10 cellular contexts compared by ENCODE assay signal in genomic region chr19:5480427-5480836, GRCh38. TPM values are rescaled to one million over a fixed set of nuclear protein-coding genes. Genes with fewer than 3 reads are reported as not detected.
A peak's percentile ranks its signal among the peaks of the same experiment; 100 is the strongest.
DNase-seq lines count a peak whose midpoint lies in the region; ATAC-seq, FAIRE-seq and TF ChIP-seq lines count a peak whose summit lies in the region.
"Had no signal": no experiment of that assay in that cellular context is flagged by ENCODE, and none has a peak within 500 bp of the region (broad histone marks: within the 10 kb centered on the region; RNA-seq: fewer than 3 reads in every experiment).

No MANE protein-coding gene starts in this region.

- H3K4me1 Mint-ChIP-seq in activated T-cell treated with anti-CD3 and anti-CD28 coated beads, Interleukin-2, amount 50 U/mL, for 4 hours (ENCODE audit: low read depth): no peaks in the 10 kb centered on the region

- no peaks in the 10 kb centered on the region for H3K9me2 ChIP-seq in Loucy (replicated peaks; ENCODE audit: low read depth, low read length)

- TF ChIP-seq CTCF in Loucy (conservative IDR thresholded peaks at IDR 0.05; ENCODE audit: low read length): peak; percentile 64

- no peaks in the 10 kb centered on the region for H3K79me2 ChIP-seq in Loucy (ENCODE audit: insufficient read depth, low read length)

- peaks cover 5% of the 10 kb centered on the region for H3K9me3 Mint-ChIP-seq in activated T-cell treated with anti-CD3 and anti-CD28 coated beads, Interleukin-2, amount 50 U/mL, for 4 hours

- no peak overlapping the region for H2AFZ ChIP-seq in Loucy (ENCODE audit: low read length)

- no peak overlapping the region for H3K4me2 ChIP-seq in Loucy (ENCODE audit: low read depth, low read length, poor library complexity, severe bottlenecking)

- H3K27me3 Mint-ChIP-seq in activated T-cell treated with anti-CD3 and anti-CD28 coated beads, Interleukin-2, amount 50 U/mL, for 4 hours (ENCODE audit: low read depth): peaks cover 39% of the 10 kb centered on the region

- no peak overlapping the region for H3K4me3 ChIP-seq in Loucy (ENCODE audit: low read length, poor library complexity, severe bottlenecking)
- H3K4me3 ChIP-seq: SJSA1 had no signal

- no peak overlapping the region for H3K4me3 Mint-ChIP-seq in activated T-cell treated with anti-CD3 and anti-CD28 coated beads, Interleukin-2, amount 50 U/mL, for 4 hours

- no peaks in the 10 kb centered on the region for H3K36me3 Mint-ChIP-seq in activated T-cell treated with anti-CD3 and anti-CD28 coated beads, Interleukin-2, amount 50 U/mL, for 4 hours (ENCODE audit: insufficient read depth)

- H3K36me3 ChIP-seq in Loucy (ENCODE audit: insufficient read depth, low read length): no peaks in the 10 kb centered on the region
- H3K36me3 ChIP-seq: SJSA1 had no signal

- no peak overlapping the region for H3K9ac ChIP-seq in Loucy (ENCODE audit: low read depth, low read length, poor library complexity, severe bottlenecking)

- no peaks in the 10 kb centered on the region for H3K27me3 ChIP-seq in Loucy (ENCODE audit: insufficient read depth, low read length, poor library complexity, severe bottlenecking)

- no peaks in the 10 kb centered on the region for H3K9me3 ChIP-seq in Loucy (ENCODE audit: insufficient read depth, low read depth, low read length)

- DNase-seq in GM03348 (ENCODE audit: low spot score) (peak; percentile 44), left kidney (ENCODE audit: low read depth, low spot score) (peak; percentile 24), urothelium cell line (ENCODE audit: low spot score) (no peak), DMS153 treated with DMSO at 0.1 percent for 48 hours (lab: John Stamatoyannopoulos, UW; ENCODE audit: unreplicated experiment) (no peak)
- peak; percentile 30 for DNase-seq in activated T-cell treated with anti-CD3 and anti-CD28 coated beads, Interleukin-2, amount 50 U/mL, for 4 hours

- H3F3A ChIP-seq in Loucy (ENCODE audit: low read depth): no peaks in the 10 kb centered on the region

- FAIRE-seq in urothelium cell line (lab: Jason Lieb, UNC): no peak

- no peaks in the 10 kb centered on the region for H3K4me1 ChIP-seq in Loucy (ENCODE audit: insufficient read depth, low read length, poor library complexity, severe bottlenecking)
- H3K4me1 ChIP-seq: SJSA1 had no signal

- ATAC-seq in activated T-cell treated with anti-CD3 and anti-CD28 coated beads, Interleukin-2, amount 50 U/mL, for 4 hours: no peak
- ATAC-seq in GM19351 (IDR thresholded peaks at IDR 0.05; ENCODE audit: unreplicated experiment): no peak
- no peak for ATAC-seq in HG02610 (IDR thresholded peaks at IDR 0.05; ENCODE audit: unreplicated experiment)
- ATAC-seq: left colon had no signal

- H4K20me1 ChIP-seq in Loucy (ENCODE audit: insufficient read depth, low read length, poor library complexity, severe bottlenecking): no peaks in the 10 kb centered on the region

RNA-seq across cellular contexts. Expression of gene ZNRF4, which starts 25.2 kb away (rescaled TPM):
- not detected for total RNA-seq in activated T-cell treated with anti-CD3 and anti-CD28 coated beads, Interleukin-2, amount 50 U/mL, for 4 hours
- total RNA-seq: left colon, SJSA1 had no signal

Comparison
In these comparisons a context has a peak if more than half of its experiments do, and no peak if none do; other contexts are left out.
1. DNase-seq: peak in GM03348 (single experiment), activated T-cell treated with anti-CD3 and anti-CD28 coated beads, Interleukin-2, amount 50 U/mL, for 4 hours (single experiment) and left kidney (single experiment); none in urothelium cell line (single experiment) and DMS153 treated with DMSO at 0.1 percent for 48 hours (single experiment).